In the genomic region with DNA sequence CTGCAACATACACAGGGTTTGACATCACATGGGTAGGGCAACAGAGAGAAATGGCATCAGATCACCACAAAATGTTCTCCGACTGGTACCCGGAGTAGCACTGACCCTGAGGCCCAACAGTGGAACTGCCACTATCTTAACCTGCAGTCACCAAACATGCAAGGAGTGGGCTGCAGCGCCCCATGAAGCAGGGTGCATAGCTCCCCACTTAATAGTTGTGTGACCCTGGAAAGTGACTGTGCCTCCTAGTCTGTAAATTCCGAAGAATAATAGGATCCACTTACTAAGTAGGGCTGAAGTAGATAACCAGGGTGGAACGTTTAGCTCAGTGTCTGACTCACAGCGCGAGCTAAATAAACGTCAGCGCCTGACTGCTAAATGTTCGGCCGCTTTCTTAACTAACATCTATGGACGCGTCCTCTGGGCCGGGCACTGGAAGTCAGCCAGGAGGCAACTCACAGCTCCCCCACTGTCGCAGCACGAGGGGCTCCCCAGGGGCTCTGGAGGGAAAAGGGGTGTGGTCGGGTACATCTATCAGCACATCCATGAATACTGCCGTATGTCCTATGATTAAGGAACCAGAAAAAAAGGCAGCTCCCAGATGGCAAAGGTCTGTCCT, we compare ENCODE assay signal across 8 cellular contexts. TPM values are rescaled to one million over a fixed set of nuclear protein-coding genes. Genes with fewer than 3 reads are reported as not detected.
DNase-seq lines count a peak whose midpoint lies in the region; ATAC-seq, FAIRE-seq and TF ChIP-seq lines count a peak whose summit lies in the region.

No MANE protein-coding gene starts in this region.

- peak overlapping the region; percentile 98 for H3K4me3 ChIP-seq in choroid plexus epithelial cell (ENCODE audit: low read depth, low read length)
- H3K4me3 ChIP-seq in tibial artery = peak overlapping the region; percentile 84 to 100

- no peaks in the 10 kb centered on the region for H3K9me3 ChIP-seq in tibial artery

- no peak for ATAC-seq in HG03025 (IDR thresholded peaks at IDR 0.05; ENCODE audit: low FRiP score, unreplicated experiment)

- H3K36me3 ChIP-seq in tibial artery = peaks cover 0 to 28% (median 15%) of the 10 kb centered on the region in 3 donors

- DNase-seq in activated CD8-positive, alpha-beta memory T cell treated with anti-CD3 and anti-CD28 coated beads, Interleukin-2, amount 50 U/mL, for 4 hours = peak; percentile 27
- DNase-seq in activated CD8-positive, alpha-beta memory T cell treated with anti-CD3 and anti-CD28 coated beads, Interleukin-2, amount 50 U/mL, for 48 hours = no peak
- peak; percentile 89 for DNase-seq in RKO (ENCODE audit: low spot score)
- DNase-seq in choroid plexus epithelial cell (ENCODE audit: low read depth) = peak; percentile 87
- peak; percentile 52 to 82 for DNase-seq in lung microvascular endothelial cell (ENCODE audit: low read depth in 2 of 2)
- no peak for DNase-seq in tibial artery
- DNase-seq in D721Med (ENCODE audit: insufficient read length, low spot score) = no peak

- TF ChIP-seq CTCF in choroid plexus epithelial cell (conservative IDR thresholded peaks at IDR 0.05; ENCODE audit: low read depth, low read length) (no peak), tibial artery (IDR thresholded peaks at IDR 0.05) (no peak), D721Med (IDR thresholded peaks at IDR 0.05; ENCODE audit: insufficient read depth, missing control alignments) (no peak)

- no peak for FAIRE-seq in D721Med (lab: Jason Lieb, UNC)

- H3K27ac ChIP-seq in tibial artery = peak overlapping the region; percentile 84 to 88

- H3K4me1 ChIP-seq in tibial artery = peaks cover 6 to 35% (median 24%) of the 10 kb centered on the region in 4 donors

- intact Hi-C loops in tibial artery (cut with DNase I; ENCODE audit: low total_unique reads) = no loop called here

- H3K27me3 ChIP-seq in tibial artery = no peaks in the 10 kb centered on the region

RNA-seq across cellular contexts. Expression of a gene that starts 0.8 kb away (rescaled TPM):
- total RNA-seq in lung microvascular endothelial cell = 9.2 and 12.1 TPM in 2 replicates

RNA-seq across cellular contexts. Expression of a gene that starts 29.4 kb away (rescaled TPM):
- total RNA-seq in lung microvascular endothelial cell = not detected in 2 replicates

RNA-seq across cellular contexts. Expression of a gene that starts 33.4 kb away (rescaled TPM):
- total RNA-seq in lung microvascular endothelial cell = 203 and 371 TPM in 2 replicates

Comparison
In these comparisons a context has a peak if more than half of its experiments do, and no peak if none do; other contexts are left out.
1. DNase-seq: peak in activated CD8-positive, alpha-beta memory T cell treated with anti-CD3 and anti-CD28 coated beads, Interleukin-2, amount 50 U/mL, for 4 hours (single experiment), RKO (single experiment), choroid plexus epithelial cell (single experiment) and lung microvascular endothelial cell (2 of 2); none in activated CD8-positive, alpha-beta memory T cell treated with anti-CD3 and anti-CD28 coated beads, Interleukin-2, amount 50 U/mL, for 48 hours (single experiment), tibial artery (0 of 2) and D721Med (single experiment).